11 cellular contexts compared by ENCODE assay signal in genomic region chr2:218404351-218405145, GRCh38. TPM values are rescaled to one million over a fixed set of nuclear protein-coding genes. Genes with fewer than 3 reads are reported as not detected.
A peak's percentile ranks its signal among the peaks of the same experiment; 100 is the strongest.
DNase-seq lines count a peak whose midpoint lies in the region; ATAC-seq, FAIRE-seq and TF ChIP-seq lines count a peak whose summit lies in the region.
"Had no signal": no experiment of that assay in that cellular context is flagged by ENCODE, and none has a peak within 500 bp of the region (broad histone marks: within the 10 kb centered on the region; RNA-seq: fewer than 3 reads in every experiment).

No MANE protein-coding gene starts in this region.

- no peak for FAIRE-seq in HepG2 (lab: Jason Lieb, UNC)

- ATAC-seq in activated B cell treated with CpG ODN at 0.5 μM for 24 hours (ENCODE audit: low read depth), result no peak
- no peak for ATAC-seq in HepG2
- ATAC-seq in stimulated activated effector memory CD8-positive, alpha-beta T cell treated with anti-CD3 and anti-CD28 coated beads, Interleukin-12 subunit alpha, Interleukin-12 subunit beta, amount 100 ng/mL, for 72 hours, result no peak
- ATAC-seq in HG02840 (IDR thresholded peaks at IDR 0.05; ENCODE audit: low FRiP score, unreplicated experiment), result no peak

- H3K4me3 ChIP-seq in H7 (ENCODE audit: insufficient read depth, low read depth, low read length) (no peak overlapping the region), HepG2 (replicated peaks in 1 of 3; ENCODE audit: insufficient read depth in 1 of 3, low read depth in 2 of 3, low read length in 3 of 3) (peak overlapping the region in 1 of 3 experiments; percentile 68; a peak in 1 of 6 replicates)

- H3K36me3 Mint-ChIP-seq in activated B cell treated with CpG ODN at 0.5 μM for 24 hours (ENCODE audit: low read depth), result peaks cover 30% of the 10 kb centered on the region
- H3K36me3 Mint-ChIP-seq in stimulated activated effector memory CD8-positive, alpha-beta T cell treated with anti-CD3 and anti-CD28 coated beads, Interleukin-12 subunit alpha, Interleukin-12 subunit beta, amount 100 ng/mL, for 72 hours, result peaks cover 88% of the 10 kb centered on the region

- H3K36me3 ChIP-seq in H7 (replicated peaks; ENCODE audit: control insufficient read depth, insufficient read depth, low read length), result peaks cover 4% of the 10 kb centered on the region
- H3K36me3 ChIP-seq in HepG2 (replicated peaks in 1 of 2; ENCODE audit: control insufficient read depth in 1 of 2, insufficient read depth in 2 of 2, low read length in 2 of 2), result peaks cover 24 to 38% of the 10 kb centered on the region in 2 experiments; a peak in 4 of 5 replicates

- H3K27ac ChIP-seq in HepG2 (ENCODE audit: extremely low read length, insufficient read depth, low read length), result peak overlapping the region; percentile 79

- POLR2A ChIA-PET in activated B cell treated with CpG ODN at 0.5 μM for 24 hours (lab: Charles Lee) (interaction anchor here (0.6 to 2.0 kb wide), 6 partner anchors 9 to 183 kb away, joined by 3 to 8 read pairs (median 4); no protein-coding TSS in a partner anchor), HepG2 (lab: Yijun Ruan, JAX) (interaction anchor here (0.8 to 4.2 kb wide), 13 partner anchors 8 to 255 kb away, joined by 3 to 56 read pairs (median 7); partner anchors contain the start of genes AAMP, BCS1L, PNKD and TMBIM1)

- peak overlapping the region; percentile 62 for H3K27ac Mint-ChIP-seq in activated B cell treated with CpG ODN at 0.5 μM for 24 hours
- H3K27ac Mint-ChIP-seq in stimulated activated effector memory CD8-positive, alpha-beta T cell treated with anti-CD3 and anti-CD28 coated beads, Interleukin-12 subunit alpha, Interleukin-12 subunit beta, amount 100 ng/mL, for 72 hours, result peak overlapping the region; percentile 89

- TF ChIP-seq RAD21 in HepG2 (CRISPR knock-in tag; IDR thresholded peaks at IDR 0.05), result no peak

- in situ Hi-C loops in HepG2 (cut with HindIII; ENCODE audit: extremely low pct_ligation_motif_present, low pct_unique_long_range_greater_than_20kb), result loop anchor here (5.0 kb wide), 1 partner anchor 63 kb away; no protein-coding TSS in a partner anchor

- TF ChIP-seq POLR2A in HepG2 (IDR thresholded peaks at IDR 0.05; ENCODE audit: insufficient read depth in 1 of 2, low read depth in 2 of 2, low read length in 2 of 2), result no peak

- 76% methylated on average over 16 of the region's 18 CpGs for WGBS in HepG2 (ENCODE audit: low lambda C conversion rate)

- no peaks in the 10 kb centered on the region for H3K27me3 ChIP-seq in H7 (ENCODE audit: control insufficient read depth, insufficient read depth, low read length)
- no peaks in the 10 kb centered on the region for H3K27me3 ChIP-seq in HepG2 (ENCODE audit: control insufficient read depth in 1 of 2, insufficient read depth in 2 of 2, low read length in 2 of 2)

- H3K4me1 ChIP-seq in HepG2 (ENCODE audit: insufficient read depth, low read length), result peaks cover 65% of the 10 kb centered on the region

- intact Hi-C loops in activated B cell treated with CpG ODN at 0.5 μM for 24 hours (cut with micrococcal nuclease) (loop anchor here (5.0 to 10.0 kb wide), 2 partner anchors 488 to 980 kb away; partner anchors contain the start of gene DNPEP), HepG2 (cut with micrococcal nuclease; ENCODE audit: unreplicated experiment) (no loop called here), posterior cingulate gyrus (cut with DNase I) (no loop called here)

- H3K4me3 Mint-ChIP-seq in activated B cell treated with CpG ODN at 0.5 μM for 24 hours, result no peak overlapping the region
- H3K4me3 Mint-ChIP-seq in stimulated activated effector memory CD8-positive, alpha-beta T cell treated with anti-CD3 and anti-CD28 coated beads, Interleukin-12 subunit alpha, Interleukin-12 subunit beta, amount 100 ng/mL, for 72 hours, result peak overlapping the region; percentile 77

- no peaks in the 10 kb centered on the region; the same call in 1 of the 2 replicates for H4K20me1 ChIP-seq in HepG2 (ENCODE audit: insufficient read depth, low read length)

- no peak for TF ChIP-seq EP300 in HepG2 (IDR thresholded peaks at IDR 0.05; ENCODE audit: low read depth in 2 of 2, low read length in 2 of 2)
- no peak for TF ChIP-seq EP300 in HepG2 (CRISPR knock-in tag; IDR thresholded peaks at IDR 0.05; ENCODE audit: borderline replicate concordance)

- no peaks in the 10 kb centered on the region for H3K9me3 Mint-ChIP-seq in activated B cell treated with CpG ODN at 0.5 μM for 24 hours
- no peaks in the 10 kb centered on the region for H3K9me3 Mint-ChIP-seq in stimulated activated effector memory CD8-positive, alpha-beta T cell treated with anti-CD3 and anti-CD28 coated beads, Interleukin-12 subunit alpha, Interleukin-12 subunit beta, amount 100 ng/mL, for 72 hours

- DNase-seq in H7 (peak; percentile 53), activated B cell treated with CpG ODN at 0.5 μM for 24 hours (no peak), HepG2 (ENCODE audit: low spot score) (no peak), RKO (ENCODE audit: low spot score) (no peak), posterior cingulate gyrus (no peak)
- DNase-seq in stimulated activated effector memory CD8-positive, alpha-beta T cell treated with anti-CD3 and anti-CD28 coated beads, Interleukin-12 subunit alpha, Interleukin-12 subunit beta, amount 100 ng/mL, for 72 hours (ENCODE audit: low spot score in 2 of 2), result peak in 1 of 2 donors; percentile 51
- DNase-seq in activated effector memory CD4-positive, alpha-beta T cell treated with anti-CD3 and anti-CD28 coated beads, Interleukin-2, amount 50 U/mL, for 16 hours, result no peak
- DNase-seq: GOT3, NCI-H748 treated with DMSO at 0.1 percent for 48 hours had no signal

- TF ChIP-seq CTCF in activated B cell treated with CpG ODN at 0.5 μM for 24 hours (IDR thresholded peaks at IDR 0.05), result no peak
- TF ChIP-seq CTCF in HepG2 (CRISPR knock-in tag; IDR thresholded peaks at IDR 0.05), result no peak

- H3K27me3 Mint-ChIP-seq in activated B cell treated with CpG ODN at 0.5 μM for 24 hours, result no peaks in the 10 kb centered on the region

- H3K4me2 ChIP-seq in HepG2 (ENCODE audit: low read depth, low read length), result peak overlapping the region; percentile 86

- peak overlapping the region; percentile 61 for H3K9ac ChIP-seq in HepG2 (ENCODE audit: insufficient read depth, low read depth, low read length)

- peaks cover 59% of the 10 kb centered on the region for H3K4me1 Mint-ChIP-seq in activated B cell treated with CpG ODN at 0.5 μM for 24 hours
- peaks cover 71% of the 10 kb centered on the region for H3K4me1 Mint-ChIP-seq in stimulated activated effector memory CD8-positive, alpha-beta T cell treated with anti-CD3 and anti-CD28 coated beads, Interleukin-12 subunit alpha, Interleukin-12 subunit beta, amount 100 ng/mL, for 72 hours

- BruUV-seq in HepG2 (replicated peaks; lab: Mats Ljungman, UMichigan), result no TSS peak

- H3K9me3 ChIP-seq in HepG2 (ENCODE audit: low read length), result no peaks in the 10 kb centered on the region

- no peak overlapping the region for H2AFZ ChIP-seq in HepG2 (ENCODE audit: low read length)

- CTCF ChIA-PET in activated B cell treated with CpG ODN at 0.5 μM for 24 hours (lab: Charles Lee), result interaction anchor here (1.7 kb wide), 1 partner anchor 62 kb away, joined by 8 read pairs; no protein-coding TSS in a partner anchor
- CTCF ChIA-PET in HepG2 (lab: Yijun Ruan, JAX; ENCODE audit: low intra/inter-chr PET ratio, low total read pairs), result no interaction called here

- H3K79me2 ChIP-seq in HepG2 (ENCODE audit: insufficient read depth, low read length), result peaks cover 30% of the 10 kb centered on the region

RNA-seq across cellular contexts. Expression of gene CTDSP1, which starts 4.9 kb away (rescaled TPM):
- total RNA-seq in H7 (2014; rRNA removed; shearing (Covaris generic)), result 25.4 and 29.9 TPM in 2 replicates
- total RNA-seq in activated B cell treated with CpG ODN at 0.5 μM for 24 hours, result 107 and 118 TPM in 2 replicates
- 78.5 and 91.0 TPM in 2 replicates for total RNA-seq in HepG2 (2016; rRNA removed; fragmentation: Illumina TruSeq; extraction: Trizol)
- total RNA-seq in HepG2 (2016; cell fraction: cytosol; rRNA removed; fragmentation: Illumina TruSeq; extraction: Trizol; ENCODE audit: low read depth), result 61.6 and 62.5 TPM in 2 replicates
- 72.7 and 92.2 TPM in 2 replicates for total RNA-seq in HepG2 (2016; cell fraction: insoluble cytoplasmic fraction; rRNA removed; fragmentation: Illumina TruSeq; extraction: Trizol)
- 98.7 and 108 TPM in 2 replicates for total RNA-seq in HepG2 (2016; cell fraction: membrane; rRNA removed; fragmentation: Illumina TruSeq; extraction: Trizol)
- total RNA-seq in HepG2 (2016; cell fraction: nucleus; rRNA removed; fragmentation: Illumina TruSeq; extraction: Trizol), result 63.4 and 77.8 TPM in 2 replicates
- 268 and 270 TPM in 2 replicates for polyA plus RNA-seq in HepG2 (2011; rRNA removed)
- polyA plus RNA-seq in HepG2 (2011; cell fraction: cytosol; rRNA removed), result 216 and 257 TPM in 2 replicates
- polyA plus RNA-seq in HepG2 (2011; cell fraction: nucleus; rRNA removed), result 595 and 749 TPM in 2 replicates
- polyA plus RNA-seq in HepG2 (2012), result 72.7 and 87.5 TPM in 2 replicates
- polyA plus RNA-seq in HepG2 (2016; cell fraction: cytosol; fragmentation: Illumina TruSeq; extraction: Trizol; ENCODE audit: low read depth), result 60.8 and 65.7 TPM in 2 replicates
- polyA plus RNA-seq in HepG2 (2016; cell fraction: insoluble cytoplasmic fraction; fragmentation: Illumina TruSeq; extraction: Trizol; ENCODE audit: low read depth), result 106 and 117 TPM in 2 replicates
- 114 and 123 TPM in 2 replicates for polyA plus RNA-seq in HepG2 (2016; cell fraction: membrane; fragmentation: Illumina TruSeq; extraction: Trizol; ENCODE audit: low read depth)
- 131 and 137 TPM in 2 replicates for polyA plus RNA-seq in HepG2 (2016; cell fraction: nucleus; fragmentation: Illumina TruSeq; extraction: Trizol; ENCODE audit: insufficient read depth, low read depth)
- polyA minus RNA-seq in HepG2 (2011; rRNA and poly(A)+ RNA removed; ENCODE audit: low replicate concordance), result 139 and 364 TPM in 2 replicates
- polyA minus RNA-seq in HepG2 (2011; cell fraction: cytosol; rRNA and poly(A)+ RNA removed), result 88.3 and 92.0 TPM in 2 replicates
- 159 and 160 TPM in 2 replicates for polyA minus RNA-seq in HepG2 (2011; cell fraction: nucleus; rRNA and poly(A)+ RNA removed)

RNA-seq across cellular contexts. Expression of gene VIL1, which starts 14.4 kb away (rescaled TPM):
- total RNA-seq in H7 (2014; rRNA removed; shearing (Covaris generic)), result 0.07 and 3.0 TPM in 2 replicates
- total RNA-seq in activated B cell treated with CpG ODN at 0.5 μM for 24 hours (0.07 TPM in 1 of 2 replicates, not detected in the other), HepG2 (2016; rRNA removed; fragmentation: Illumina TruSeq; extraction: Trizol) (301 and 337 TPM in 2 replicates)
- total RNA-seq in HepG2 (2016; cell fraction: cytosol; rRNA removed; fragmentation: Illumina TruSeq; extraction: Trizol; ENCODE audit: low read depth), result 59.0 and 67.7 TPM in 2 replicates
- total RNA-seq in HepG2 (2016; cell fraction: insoluble cytoplasmic fraction; rRNA removed; fragmentation: Illumina TruSeq; extraction: Trizol), result 281 and 313 TPM in 2 replicates
- total RNA-seq in HepG2 (2016; cell fraction: membrane; rRNA removed; fragmentation: Illumina TruSeq; extraction: Trizol), result 183 and 224 TPM in 2 replicates
- total RNA-seq in HepG2 (2016; cell fraction: nucleus; rRNA removed; fragmentation: Illumina TruSeq; extraction: Trizol), result 188 and 190 TPM in 2 replicates
- polyA plus RNA-seq in HepG2 (2011; rRNA removed), result 287 and 352 TPM in 2 replicates
- polyA plus RNA-seq in HepG2 (2011; cell fraction: cytosol; rRNA removed), result 169 and 211 TPM in 2 replicates
- 756 and 778 TPM in 2 replicates for polyA plus RNA-seq in HepG2 (2011; cell fraction: nucleus; rRNA removed)
- polyA plus RNA-seq in HepG2 (2012), result 201 and 249 TPM in 2 replicates
- polyA plus RNA-seq in HepG2 (2016; cell fraction: cytosol; fragmentation: Illumina TruSeq; extraction: Trizol; ENCODE audit: low read depth), result 85.6 and 100 TPM in 2 replicates
- 215 and 265 TPM in 2 replicates for polyA plus RNA-seq in HepG2 (2016; cell fraction: insoluble cytoplasmic fraction; fragmentation: Illumina TruSeq; extraction: Trizol; ENCODE audit: low read depth)
- polyA plus RNA-seq in HepG2 (2016; cell fraction: membrane; fragmentation: Illumina TruSeq; extraction: Trizol; ENCODE audit: low read depth), result 117 and 144 TPM in 2 replicates
- polyA plus RNA-seq in HepG2 (2016; cell fraction: nucleus; fragmentation: Illumina TruSeq; extraction: Trizol; ENCODE audit: insufficient read depth, low read depth), result 336 and 399 TPM in 2 replicates
- polyA minus RNA-seq in HepG2 (2011; rRNA and poly(A)+ RNA removed; ENCODE audit: low replicate concordance), result 0.19 and 699 TPM in 2 replicates
- polyA minus RNA-seq in HepG2 (2011; cell fraction: cytosol; rRNA and poly(A)+ RNA removed), result 138 and 156 TPM in 2 replicates
- polyA minus RNA-seq in HepG2 (2011; cell fraction: nucleus; rRNA and poly(A)+ RNA removed), result 112 and 120 TPM in 2 replicates
- total RNA-seq: temporal lobe had no signal

RNA-seq across cellular contexts. Expression of gene SLC11A1, which starts 22.5 kb away (rescaled TPM):
- total RNA-seq in H7 (2014; rRNA removed; shearing (Covaris generic)), result not detected in 2 replicates
- total RNA-seq in activated B cell treated with CpG ODN at 0.5 μM for 24 hours, result 0.89 and 0.93 TPM in 2 replicates
- 0.21 and 0.33 TPM in 2 replicates for total RNA-seq in HepG2 (2016; rRNA removed; fragmentation: Illumina TruSeq; extraction: Trizol)
- total RNA-seq in HepG2 (2016; cell fraction: cytosol; rRNA removed; fragmentation: Illumina TruSeq; extraction: Trizol; ENCODE audit: low read depth), result 0.26 and 0.51 TPM in 2 replicates
- 0.18 and 0.22 TPM in 2 replicates for total RNA-seq in HepG2 (2016; cell fraction: insoluble cytoplasmic fraction; rRNA removed; fragmentation: Illumina TruSeq; extraction: Trizol)
- total RNA-seq in HepG2 (2016; cell fraction: membrane; rRNA removed; fragmentation: Illumina TruSeq; extraction: Trizol), result 0.31 TPM in 2 replicates
- total RNA-seq in HepG2 (2016; cell fraction: nucleus; rRNA removed; fragmentation: Illumina TruSeq; extraction: Trizol), result 0.19 and 0.71 TPM in 2 replicates
- 2.3 and 2.5 TPM in 2 replicates for polyA plus RNA-seq in HepG2 (2011; rRNA removed)
- 1.1 and 1.2 TPM in 2 replicates for polyA plus RNA-seq in HepG2 (2011; cell fraction: cytosol; rRNA removed)
- 11.6 and 19.0 TPM in 2 replicates for polyA plus RNA-seq in HepG2 (2011; cell fraction: nucleus; rRNA removed)
- 1.5 and 3.8 TPM in 2 replicates for polyA plus RNA-seq in HepG2 (2012)
- polyA plus RNA-seq in HepG2 (2016; cell fraction: cytosol; fragmentation: Illumina TruSeq; extraction: Trizol; ENCODE audit: low read depth), result 0.26 and 0.40 TPM in 2 replicates
- 0.09 and 0.23 TPM in 2 replicates for polyA plus RNA-seq in HepG2 (2016; cell fraction: insoluble cytoplasmic fraction; fragmentation: Illumina TruSeq; extraction: Trizol; ENCODE audit: low read depth)
- 0.26 and 0.42 TPM in 2 replicates for polyA plus RNA-seq in HepG2 (2016; cell fraction: membrane; fragmentation: Illumina TruSeq; extraction: Trizol; ENCODE audit: low read depth)
- 0.23 and 0.79 TPM in 2 replicates for polyA plus RNA-seq in HepG2 (2016; cell fraction: nucleus; fragmentation: Illumina TruSeq; extraction: Trizol; ENCODE audit: insufficient read depth, low read depth)
- polyA minus RNA-seq in HepG2 (2011; rRNA and poly(A)+ RNA removed; ENCODE audit: low replicate concordance), result 0.14 and 2.9 TPM in 2 replicates
- 0.35 and 1.5 TPM in 2 replicates for polyA minus RNA-seq in HepG2 (2011; cell fraction: cytosol; rRNA and poly(A)+ RNA removed)
- polyA minus RNA-seq in HepG2 (2011; cell fraction: nucleus; rRNA and poly(A)+ RNA removed), result 3.7 and 5.4 TPM in 2 replicates

RNA-seq across cellular contexts. Expression of gene CATIP, which starts 47.9 kb away (rescaled TPM):
- total RNA-seq in H7 (2014; rRNA removed; shearing (Covaris generic)), result 0.76 TPM in 1 of 2 replicates, not detected in the other
- total RNA-seq in activated B cell treated with CpG ODN at 0.5 μM for 24 hours (not detected in 2 replicates), HepG2 (2016; rRNA removed; fragmentation: Illumina TruSeq; extraction: Trizol) (0.22 TPM in 1 of 2 replicates, not detected in the other)
- total RNA-seq in HepG2 (2016; cell fraction: cytosol; rRNA removed; fragmentation: Illumina TruSeq; extraction: Trizol; ENCODE audit: low read depth), result 0.35 TPM in 1 of 2 replicates, not detected in the other
- 0.15 TPM in 1 of 2 replicates, not detected in the other for total RNA-seq in HepG2 (2016; cell fraction: insoluble cytoplasmic fraction; rRNA removed; fragmentation: Illumina TruSeq; extraction: Trizol)
- 0.38 and 0.49 TPM in 2 replicates for total RNA-seq in HepG2 (2016; cell fraction: membrane; rRNA removed; fragmentation: Illumina TruSeq; extraction: Trizol)
- not detected in 2 replicates for total RNA-seq in HepG2 (2016; cell fraction: nucleus; rRNA removed; fragmentation: Illumina TruSeq; extraction: Trizol)
- polyA plus RNA-seq in HepG2 (2011; rRNA removed), result 0.07 and 0.09 TPM in 2 replicates
- polyA plus RNA-seq in HepG2 (2011; cell fraction: cytosol; rRNA removed), result 0.09 and 0.15 TPM in 2 replicates
- polyA plus RNA-seq in HepG2 (2011; cell fraction: nucleus; rRNA removed), result 0.48 and 0.87 TPM in 2 replicates
- polyA plus RNA-seq in HepG2 (2012), result 0.15 TPM in 1 of 2 replicates, not detected in the other
- polyA plus RNA-seq in HepG2 (2016; cell fraction: cytosol; fragmentation: Illumina TruSeq; extraction: Trizol; ENCODE audit: low read depth), result not detected in 2 replicates
- polyA plus RNA-seq in HepG2 (2016; cell fraction: insoluble cytoplasmic fraction; fragmentation: Illumina TruSeq; extraction: Trizol; ENCODE audit: low read depth), result not detected in 2 replicates
- not detected in 2 replicates for polyA plus RNA-seq in HepG2 (2016; cell fraction: membrane; fragmentation: Illumina TruSeq; extraction: Trizol; ENCODE audit: low read depth)
- not detected in 2 replicates for polyA plus RNA-seq in HepG2 (2016; cell fraction: nucleus; fragmentation: Illumina TruSeq; extraction: Trizol; ENCODE audit: insufficient read depth, low read depth)
- 0.36 TPM in 1 of 2 replicates, not detected in the other for polyA minus RNA-seq in HepG2 (2011; rRNA and poly(A)+ RNA removed; ENCODE audit: low replicate concordance)
- not detected in 2 replicates for polyA minus RNA-seq in HepG2 (2011; cell fraction: cytosol; rRNA and poly(A)+ RNA removed)
- 1.4 TPM in 1 of 2 replicates, not detected in the other for polyA minus RNA-seq in HepG2 (2011; cell fraction: nucleus; rRNA and poly(A)+ RNA removed)

Comparison
In these comparisons a context has a peak if more than half of its experiments do, and no peak if none do; other contexts are left out.
1. RNA of gene VIL1, which starts 14.4 kb away (total RNA-seq): 59.0 to 337 TPM in HepG2; 0.07 to 3.0 TPM in H7 and 0.07 TPM in activated B cell treated with CpG ODN at 0.5 μM for 24 hours; every median in the first group is over 10 times any median in the second.